8 cellular contexts compared by ENCODE assay signal in genomic region chr7:29989257-29989995, GRCh38. TPM values are rescaled to one million over a fixed set of nuclear protein-coding genes. Genes with fewer than 3 reads are reported as not detected.
A peak's percentile ranks its signal among the peaks of the same experiment; 100 is the strongest.
DNase-seq lines count a peak whose midpoint lies in the region; ATAC-seq lines count a peak whose summit lies in the region.

Gene SCRN1 (minus strand): TSS chr7:29989801. CDS start chr7:29969067, 20,734 bp downstream.

- no peaks in the 10 kb centered on the region for H3K36me3 ChIP-seq in Karpas-422 (ENCODE audit: insufficient read depth, low read length)
- H3K36me3 ChIP-seq in endocrine pancreas (ENCODE audit: control insufficient read depth, insufficient read depth, low read length): no peaks in the 10 kb centered on the region

- peak within 1 kb of the TSS; percentile 93 for H3K27ac ChIP-seq in Karpas-422 (ENCODE audit: low read length)

- H3K27ac Mint-ChIP-seq in stimulated activated naive CD8-positive, alpha-beta T cell treated with anti-CD3 and anti-CD28 coated beads, Interleukin-15, amount 100 ng/mL, for 72 hours: peak within 1 kb of the TSS; percentile 65 to 86

- H3K9me3 Mint-ChIP-seq in stimulated activated naive CD8-positive, alpha-beta T cell treated with anti-CD3 and anti-CD28 coated beads, Interleukin-15, amount 100 ng/mL, for 72 hours: no peaks in the 10 kb centered on the region

- ATAC-seq in GM21619 (IDR thresholded peaks at IDR 0.05; ENCODE audit: unreplicated experiment) (peak; percentile 33), GM18870 (IDR thresholded peaks at IDR 0.05; ENCODE audit: unreplicated experiment) (no peak)
- ATAC-seq in stimulated activated naive CD8-positive, alpha-beta T cell treated with anti-CD3 and anti-CD28 coated beads, Interleukin-15, amount 100 ng/mL, for 72 hours: peak; percentile 71

- peak within 1 kb of the TSS; percentile 90 for H3K4me2 ChIP-seq in Karpas-422 (ENCODE audit: low read depth, low read length, poor library complexity, severe bottlenecking)

- H3K27me3 ChIP-seq in Karpas-422 (ENCODE audit: low read length): no peaks in the 10 kb centered on the region
- H3K27me3 ChIP-seq in endocrine pancreas (ENCODE audit: control insufficient read depth, insufficient read depth, low read length): no peaks in the 10 kb centered on the region

- H3K9ac ChIP-seq in Karpas-422 (ENCODE audit: low read length) (peak within 1 kb of the TSS; percentile 92), endocrine pancreas (ENCODE audit: control insufficient read depth, insufficient read depth, low read length) (peak within 1 kb of the TSS; percentile 91)

- no peaks in the 10 kb centered on the region for H3K9me2 ChIP-seq in Karpas-422 (replicated peaks; ENCODE audit: insufficient read depth, low read length)

- H3K79me2 ChIP-seq in Karpas-422 (ENCODE audit: low read length): peaks cover 68% of the 10 kb centered on the region

- DNase-seq in GDM1 (lab: John Stamatoyannopoulos, UW) (peak; percentile 44), Karpas-422 (peak; percentile 90), medulla oblongata (ENCODE audit: extremely low spot score) (peak; percentile 66)
- DNase-seq in activated CD4-positive, alpha-beta T cell treated with anti-CD3 and anti-CD28 coated beads, Interleukin-2, amount 50 U/mL, for 1 hour: peak; percentile 9
- DNase-seq in stimulated activated naive CD8-positive, alpha-beta T cell treated with anti-CD3 and anti-CD28 coated beads, Interleukin-15, amount 100 ng/mL, for 72 hours: peak; percentile 36 to 41

- peaks cover 40% of the 10 kb centered on the region for H3K27me3 Mint-ChIP-seq in stimulated activated naive CD8-positive, alpha-beta T cell treated with anti-CD3 and anti-CD28 coated beads, Interleukin-15, amount 100 ng/mL, for 72 hours

- H3K9me3 ChIP-seq in Karpas-422 (ENCODE audit: low read length) (0 out of 2 replicates have a peak, but pooled peaks cover 3% of the 10 kb centered on the region), endocrine pancreas (ENCODE audit: control insufficient read depth, low read length) (no peaks in the 10 kb centered on the region)

- no peaks in the 10 kb centered on the region for H4K20me1 ChIP-seq in Karpas-422 (ENCODE audit: insufficient read depth, low read depth, low read length)

- peaks cover 45% of the 10 kb centered on the region for H3K4me1 ChIP-seq in Karpas-422 (ENCODE audit: low read length)
- peaks cover 6% of the 10 kb centered on the region for H3K4me1 ChIP-seq in endocrine pancreas (ENCODE audit: control insufficient read depth, insufficient read depth, low read length)

- H2AFZ ChIP-seq in Karpas-422 (ENCODE audit: low read length): peak within 1 kb of the TSS; percentile 10; the same call in 1 of the 2 replicates

- H3K4me3 ChIP-seq in Karpas-422 (ENCODE audit: low read length) (peak within 1 kb of the TSS; percentile 97), endocrine pancreas (ENCODE audit: control insufficient read depth, insufficient read depth, low read length) (peak within 1 kb of the TSS; percentile 54)

- peak within 1 kb of the TSS; percentile 82 to 83 for H3K4me3 Mint-ChIP-seq in stimulated activated naive CD8-positive, alpha-beta T cell treated with anti-CD3 and anti-CD28 coated beads, Interleukin-15, amount 100 ng/mL, for 72 hours

- H3K4me1 Mint-ChIP-seq in stimulated activated naive CD8-positive, alpha-beta T cell treated with anti-CD3 and anti-CD28 coated beads, Interleukin-15, amount 100 ng/mL, for 72 hours: peaks cover 26% of the 10 kb centered on the region

RNA-seq across cellular contexts. Expression of gene SCRN1, which starts in this region (rescaled TPM):
- 86.4 and 88.6 TPM in 2 replicates for total RNA-seq in Karpas-422 (2014; rRNA removed; shearing (Covaris generic); ENCODE audit: low replicate concordance)

Comparison
In these comparisons a context has a peak if more than half of its experiments do, and no peak if none do; other contexts are left out.
1. DNase-seq: peak in every context shown above with its lines; median percentile 90 in Karpas-422; 66 in medulla oblongata; 44 in GDM1; 38 in stimulated activated naive CD8-positive, alpha-beta T cell treated with anti-CD3 and anti-CD28 coated beads, Interleukin-15, amount 100 ng/mL, for 72 hours; 9 in activated CD4-positive, alpha-beta T cell treated with anti-CD3 and anti-CD28 coated beads, Interleukin-2, amount 50 U/mL, for 1 hour.